ENCODE assay signal across 1 cellular context in the genomic region with DNA sequence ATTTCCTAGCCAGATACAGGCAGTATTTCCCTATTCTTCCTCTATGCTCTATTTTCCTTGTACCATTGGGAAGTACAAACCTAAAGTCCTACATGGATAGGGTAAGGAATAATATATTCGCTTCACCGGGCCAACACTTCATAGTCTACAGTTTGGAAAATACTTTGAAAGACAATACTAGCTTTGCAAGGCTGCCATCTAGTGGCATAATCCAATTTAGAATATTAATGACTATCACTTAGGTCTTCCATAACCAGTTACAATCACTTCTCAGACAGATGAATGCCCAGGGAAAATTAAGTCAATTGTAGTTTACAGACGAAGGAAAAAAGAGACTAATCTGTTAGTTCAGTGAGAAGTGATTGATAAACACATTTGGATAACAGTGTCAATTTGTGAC.
TF ChIP-seq lines count a peak whose summit lies in the region.

No MANE protein-coding gene starts in this region.

TF ChIP-seq in K562, 482 proteins besides CTCF, POLR2A, EP300 and RAD21 (continued from another document):
- TF ChIP-seq, protein P1, sequence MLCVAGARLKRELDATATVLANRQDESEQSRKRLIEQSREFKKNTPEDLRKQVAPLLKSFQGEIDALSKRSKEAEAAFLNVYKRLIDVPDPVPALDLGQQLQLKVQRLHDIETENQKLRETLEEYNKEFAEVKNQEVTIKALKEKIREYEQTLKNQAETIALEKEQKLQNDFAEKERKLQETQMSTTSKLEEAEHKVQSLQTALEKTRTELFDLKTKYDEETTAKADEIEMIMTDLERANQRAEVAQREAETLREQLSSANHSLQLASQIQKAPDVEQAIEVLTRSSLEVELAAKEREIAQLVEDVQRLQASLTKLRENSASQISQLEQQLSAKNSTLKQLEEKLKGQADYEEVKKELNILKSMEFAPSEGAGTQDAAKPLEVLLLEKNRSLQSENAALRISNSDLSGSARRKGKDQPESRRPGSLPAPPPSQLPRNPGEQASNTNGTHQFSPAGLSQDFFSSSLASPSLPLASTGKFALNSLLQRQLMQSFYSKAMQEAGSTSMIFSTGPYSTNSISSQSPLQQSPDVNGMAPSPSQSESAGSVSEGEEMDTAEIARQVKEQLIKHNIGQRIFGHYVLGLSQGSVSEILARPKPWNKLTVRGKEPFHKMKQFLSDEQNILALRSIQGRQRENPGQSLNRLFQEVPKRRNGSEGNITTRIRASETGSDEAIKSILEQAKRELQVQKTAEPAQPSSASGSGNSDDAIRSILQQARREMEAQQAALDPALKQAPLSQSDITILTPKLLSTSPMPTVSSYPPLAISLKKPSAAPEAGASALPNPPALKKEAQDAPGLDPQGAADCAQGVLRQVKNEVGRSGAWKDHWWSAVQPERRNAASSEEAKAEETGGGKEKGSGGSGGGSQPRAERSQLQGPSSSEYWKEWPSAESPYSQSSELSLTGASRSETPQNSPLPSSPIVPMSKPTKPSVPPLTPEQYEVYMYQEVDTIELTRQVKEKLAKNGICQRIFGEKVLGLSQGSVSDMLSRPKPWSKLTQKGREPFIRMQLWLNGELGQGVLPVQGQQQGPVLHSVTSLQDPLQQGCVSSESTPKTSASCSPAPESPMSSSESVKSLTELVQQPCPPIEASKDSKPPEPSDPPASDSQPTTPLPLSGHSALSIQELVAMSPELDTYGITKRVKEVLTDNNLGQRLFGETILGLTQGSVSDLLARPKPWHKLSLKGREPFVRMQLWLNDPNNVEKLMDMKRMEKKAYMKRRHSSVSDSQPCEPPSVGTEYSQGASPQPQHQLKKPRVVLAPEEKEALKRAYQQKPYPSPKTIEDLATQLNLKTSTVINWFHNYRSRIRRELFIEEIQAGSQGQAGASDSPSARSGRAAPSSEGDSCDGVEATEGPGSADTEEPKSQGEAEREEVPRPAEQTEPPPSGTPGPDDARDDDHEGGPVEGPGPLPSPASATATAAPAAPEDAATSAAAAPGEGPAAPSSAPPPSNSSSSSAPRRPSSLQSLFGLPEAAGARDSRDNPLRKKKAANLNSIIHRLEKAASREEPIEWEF (CRISPR knock-in tag; IDR thresholded peaks at IDR 0.05) = no peak
- no peak for TF ChIP-seq KLF6 (CRISPR knock-in tag; IDR thresholded peaks at IDR 0.05; ENCODE audit: borderline replicate concordance)
- TF ChIP-seq, protein P2, sequence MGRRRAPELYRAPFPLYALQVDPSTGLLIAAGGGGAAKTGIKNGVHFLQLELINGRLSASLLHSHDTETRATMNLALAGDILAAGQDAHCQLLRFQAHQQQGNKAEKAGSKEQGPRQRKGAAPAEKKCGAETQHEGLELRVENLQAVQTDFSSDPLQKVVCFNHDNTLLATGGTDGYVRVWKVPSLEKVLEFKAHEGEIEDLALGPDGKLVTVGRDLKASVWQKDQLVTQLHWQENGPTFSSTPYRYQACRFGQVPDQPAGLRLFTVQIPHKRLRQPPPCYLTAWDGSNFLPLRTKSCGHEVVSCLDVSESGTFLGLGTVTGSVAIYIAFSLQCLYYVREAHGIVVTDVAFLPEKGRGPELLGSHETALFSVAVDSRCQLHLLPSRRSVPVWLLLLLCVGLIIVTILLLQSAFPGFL (CRISPR knock-in tag; IDR thresholded peaks at IDR 0.05) = no peak
